8 cellular contexts compared by ENCODE assay signal in the genomic region with DNA sequence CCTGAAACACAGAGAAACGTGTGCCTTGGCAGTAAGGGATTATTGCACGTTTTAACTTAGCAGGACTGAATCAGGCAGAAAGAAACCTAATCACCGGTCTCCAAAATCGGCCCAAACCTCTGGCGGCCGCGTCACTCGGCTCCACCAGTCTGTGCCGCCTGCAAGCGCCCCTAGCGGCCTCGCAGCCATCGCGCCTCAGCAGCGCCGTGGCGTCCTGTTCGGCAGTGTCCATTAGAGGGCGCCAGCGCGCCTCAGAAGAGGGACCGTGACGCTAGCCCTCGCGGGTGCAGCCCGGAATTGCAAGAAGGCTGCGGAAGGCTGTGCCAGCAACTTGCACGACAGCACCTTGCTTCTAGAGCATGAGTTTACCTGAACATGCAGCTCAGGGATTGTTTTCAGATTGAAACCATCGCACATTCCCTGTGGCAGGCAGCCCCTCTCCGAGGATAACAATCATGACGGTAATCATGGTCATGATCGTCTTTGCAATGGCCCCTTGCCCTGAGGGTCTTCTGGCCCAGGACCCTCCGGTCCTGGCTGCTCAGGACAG.
DNase-seq lines count a peak whose midpoint lies in the region; ATAC-seq and TF ChIP-seq lines count a peak whose summit lies in the region.

No MANE protein-coding gene starts in this region.

- DNase-seq in DMS153 treated with DMSO at 0.1 percent for 48 hours (lab: John Stamatoyannopoulos, UW; ENCODE audit: unreplicated experiment) (peak; percentile 81), OCI-M1 (lab: John Stamatoyannopoulos, UW) (peak; percentile 96), erythroblast (lab: John Stamatoyannopoulos, UW) (peak; percentile 93 to 96), mucosa of gallbladder (ENCODE audit: low spot score) (peak; percentile 97)
- peak; percentile 100 for DNase-seq in activated T-cell treated with anti-CD3 and anti-CD28 coated beads, Interleukin-2, amount 50 U/mL, for 1 hour
- peak; percentile 94 to 95 for DNase-seq in stimulated activated CD8-positive, alpha-beta memory T cell treated with anti-CD3 and anti-CD28 coated beads, Interleukin-4, amount 100 ng/mL, for 1 hour (ENCODE audit: low read depth in 2 of 2, low spot score in 1 of 2)

- ATAC-seq in GM21717 (IDR thresholded peaks at IDR 0.05; ENCODE audit: unreplicated experiment): peak; percentile 99

- TF ChIP-seq POLR2A in erythroblast (IDR thresholded peaks at IDR 0.05; ENCODE audit: low read length): no peak

- TF ChIP-seq RAD21 in Ishikawa (IDR thresholded peaks at IDR 0.05; ENCODE audit: low read depth): peak; percentile 98

- no peak for TF ChIP-seq EP300 in Ishikawa (IDR thresholded peaks at IDR 0.05; ENCODE audit: borderline replicate concordance)

TF ChIP-seq in Ishikawa, 13 proteins besides CTCF, POLR2A, EP300 and RAD21:
- TF ChIP-seq TEAD4 (IDR thresholded peaks at IDR 0.05): peak; percentile 37; the same call in 1 of the 2 replicates
- TF ChIP-seq, protein P1, sequence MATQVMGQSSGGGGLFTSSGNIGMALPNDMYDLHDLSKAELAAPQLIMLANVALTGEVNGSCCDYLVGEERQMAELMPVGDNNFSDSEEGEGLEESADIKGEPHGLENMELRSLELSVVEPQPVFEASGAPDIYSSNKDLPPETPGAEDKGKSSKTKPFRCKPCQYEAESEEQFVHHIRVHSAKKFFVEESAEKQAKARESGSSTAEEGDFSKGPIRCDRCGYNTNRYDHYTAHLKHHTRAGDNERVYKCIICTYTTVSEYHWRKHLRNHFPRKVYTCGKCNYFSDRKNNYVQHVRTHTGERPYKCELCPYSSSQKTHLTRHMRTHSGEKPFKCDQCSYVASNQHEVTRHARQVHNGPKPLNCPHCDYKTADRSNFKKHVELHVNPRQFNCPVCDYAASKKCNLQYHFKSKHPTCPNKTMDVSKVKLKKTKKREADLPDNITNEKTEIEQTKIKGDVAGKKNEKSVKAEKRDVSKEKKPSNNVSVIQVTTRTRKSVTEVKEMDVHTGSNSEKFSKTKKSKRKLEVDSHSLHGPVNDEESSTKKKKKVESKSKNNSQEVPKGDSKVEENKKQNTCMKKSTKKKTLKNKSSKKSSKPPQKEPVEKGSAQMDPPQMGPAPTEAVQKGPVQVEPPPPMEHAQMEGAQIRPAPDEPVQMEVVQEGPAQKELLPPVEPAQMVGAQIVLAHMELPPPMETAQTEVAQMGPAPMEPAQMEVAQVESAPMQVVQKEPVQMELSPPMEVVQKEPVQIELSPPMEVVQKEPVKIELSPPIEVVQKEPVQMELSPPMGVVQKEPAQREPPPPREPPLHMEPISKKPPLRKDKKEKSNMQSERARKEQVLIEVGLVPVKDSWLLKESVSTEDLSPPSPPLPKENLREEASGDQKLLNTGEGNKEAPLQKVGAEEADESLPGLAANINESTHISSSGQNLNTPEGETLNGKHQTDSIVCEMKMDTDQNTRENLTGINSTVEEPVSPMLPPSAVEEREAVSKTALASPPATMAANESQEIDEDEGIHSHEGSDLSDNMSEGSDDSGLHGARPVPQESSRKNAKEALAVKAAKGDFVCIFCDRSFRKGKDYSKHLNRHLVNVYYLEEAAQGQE (IDR thresholded peaks at IDR 0.05; ENCODE audit: low read depth): no peak
- TF ChIP-seq CREB1 (IDR thresholded peaks at IDR 0.05; ENCODE audit: low read depth): 0 out of 2 replicates have a peak, but pooled peaks have one; percentile 31
- peak; percentile 43; the same call in 1 of the 2 replicates for TF ChIP-seq USF1 (IDR thresholded peaks at IDR 0.05)
- 0 out of 2 replicates have a peak, but pooled peaks have one; percentile 35 for TF ChIP-seq TAF1 (IDR thresholded peaks at IDR 0.05; ENCODE audit: low read depth)
- 0 out of 2 replicates have a peak, but pooled peaks have one; percentile 62 for TF ChIP-seq YY1 (IDR thresholded peaks at IDR 0.05; ENCODE audit: low read depth)
- 0 out of 2 replicates have a peak, but pooled peaks have one; percentile 16 for TF ChIP-seq CEBPB (IDR thresholded peaks at IDR 0.05)
- TF ChIP-seq FOXM1 (IDR thresholded peaks at IDR 0.05; ENCODE audit: borderline replicate concordance, low read depth): no peak
- no peak for TF ChIP-seq EGR1 (IDR thresholded peaks at IDR 0.05)
- TF ChIP-seq ZBTB7A (IDR thresholded peaks at IDR 0.05; ENCODE audit: low read depth): 0 out of 2 replicates have a peak, but pooled peaks have one; percentile 65
- TF ChIP-seq NFIC (IDR thresholded peaks at IDR 0.05): 0 out of 2 replicates have a peak, but pooled peaks have one; percentile 29
- no peak for TF ChIP-seq TCF12 (IDR thresholded peaks at IDR 0.05; ENCODE audit: low read depth)
- peak; percentile 77 for TF ChIP-seq MAX (IDR thresholded peaks at IDR 0.05)
TF ChIP-seq in Ishikawa: peak in this region for 9.

Comparison
In these comparisons a context has a peak if more than half of its experiments do, and no peak if none do; other contexts are left out.
1. Peak in every context shown above with its lines: DNase-seq and ATAC-seq.